ENCODE assay signal across 1 cellular context in the genomic region with DNA sequence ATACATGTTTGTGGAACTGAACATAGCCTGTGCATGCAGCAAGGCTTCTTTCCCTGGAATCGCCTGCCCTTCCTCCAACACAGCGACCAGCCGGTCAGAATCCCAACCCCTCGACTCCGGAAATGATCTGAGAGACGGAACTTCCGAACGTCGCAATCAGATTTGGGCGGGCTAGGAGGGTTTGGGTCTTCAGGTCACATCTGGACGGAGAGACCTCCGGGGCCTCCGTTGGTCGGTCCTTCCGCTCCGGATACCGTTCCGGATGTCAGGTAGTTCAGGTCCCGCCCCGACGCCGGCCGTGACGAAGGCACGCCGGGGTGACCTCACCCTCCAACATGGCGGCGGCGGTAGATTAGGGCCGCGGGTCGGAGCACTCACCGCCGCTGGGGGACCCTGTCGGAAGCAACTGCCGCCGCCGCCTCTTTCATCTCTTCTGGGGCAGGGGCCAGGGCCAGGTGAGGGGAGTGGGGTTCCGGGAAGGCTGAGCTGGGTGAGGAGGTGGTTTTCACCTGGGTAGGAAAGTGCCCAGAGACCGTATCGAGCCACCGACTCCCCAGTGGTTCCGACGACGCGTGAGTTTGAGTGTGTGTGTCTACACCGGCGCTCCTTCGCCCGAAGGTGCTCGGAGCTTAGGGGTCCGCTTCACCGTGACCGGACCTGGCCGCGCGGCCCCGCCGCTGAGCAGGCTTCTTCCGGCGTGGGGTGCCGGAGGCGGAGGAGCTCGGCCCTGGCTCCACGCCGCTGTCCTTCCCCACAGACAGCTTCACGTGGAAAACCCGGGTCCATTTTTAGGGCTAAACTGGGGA.
A peak's percentile ranks its signal among the peaks of the same experiment; 100 is the strongest.
TF ChIP-seq lines count a peak whose summit lies in the region.

A gene with protein sequence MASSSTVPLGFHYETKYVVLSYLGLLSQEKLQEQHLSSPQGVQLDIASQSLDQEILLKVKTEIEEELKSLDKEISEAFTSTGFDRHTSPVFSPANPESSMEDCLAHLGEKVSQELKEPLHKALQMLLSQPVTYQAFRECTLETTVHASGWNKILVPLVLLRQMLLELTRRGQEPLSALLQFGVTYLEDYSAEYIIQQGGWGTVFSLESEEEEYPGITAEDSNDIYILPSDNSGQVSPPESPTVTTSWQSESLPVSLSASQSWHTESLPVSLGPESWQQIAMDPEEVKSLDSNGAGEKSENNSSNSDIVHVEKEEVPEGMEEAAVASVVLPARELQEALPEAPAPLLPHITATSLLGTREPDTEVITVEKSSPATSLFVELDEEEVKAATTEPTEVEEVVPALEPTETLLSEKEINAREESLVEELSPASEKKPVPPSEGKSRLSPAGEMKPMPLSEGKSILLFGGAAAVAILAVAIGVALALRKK (plus strand): TSS at position 326 of the 806 bp plus-strand sequence. CDS start 16,955 bp downstream, outside the sequence.

TF ChIP-seq in GM12878, 131 proteins besides CTCF, POLR2A, EP300 and RAD21 (continued from another document and continues in another):
- TF ChIP-seq IRF4 (IDR thresholded peaks at IDR 0.05; ENCODE audit: low read depth, low read length) (0 out of 2 replicates have a peak, but pooled peaks have one; percentile 3), POLR2AphosphoS2 (IDR thresholded peaks at IDR 0.05; ENCODE audit: low read depth, low read length) (peak; percentile 98), ETV6 (conservative IDR thresholded peaks at IDR 0.05 in 1 of 2, IDR thresholded peaks at IDR 0.05 in 1 of 2; ENCODE audit: borderline replicate concordance in 1 of 2, low read depth in 1 of 2) (0 out of 4 replicates have a peak, but pooled peaks of 1 of the 2 experiments have one; percentile 28), NFYA (IDR thresholded peaks at IDR 0.05; ENCODE audit: borderline replicate concordance, low read depth, low read length) (no peak), BMI1 (IDR thresholded peaks at IDR 0.05; ENCODE audit: borderline replicate concordance) (no peak), NRF1 (conservative IDR thresholded peaks at IDR 0.05; ENCODE audit: low read depth, low read length) (no peak), CHD4 (IDR thresholded peaks at IDR 0.05) (no peak), JUND (IDR thresholded peaks at IDR 0.05; ENCODE audit: low read depth, low read length) (peak; percentile 66), WRNIP1 (IDR thresholded peaks at IDR 0.05; ENCODE audit: borderline replicate concordance, low read depth, low read length) (no peak), NFIC (IDR thresholded peaks at IDR 0.05; ENCODE audit: low read depth, low read length) (0 out of 2 replicates have a peak, but pooled peaks have one; percentile 26), ZNF274 (IDR thresholded peaks at IDR 0.05; ENCODE audit: insufficient read depth, insufficient read length) (no peak), ZBED1 (IDR thresholded peaks at IDR 0.05; ENCODE audit: borderline replicate concordance) (0 out of 2 replicates have a peak, but pooled peaks have one; percentile 43), SREBF1 (IDR thresholded peaks at IDR 0.05; ENCODE audit: low read length) (no peak), CEBPB (IDR thresholded peaks at IDR 0.05; ENCODE audit: borderline replicate concordance in 1 of 2, low read depth in 2 of 2, low read length in 2 of 2) (no peak), TBL1XR1 (IDR thresholded peaks at IDR 0.05; ENCODE audit: low read depth, low read length) (0 out of 2 replicates have a peak, but pooled peaks have one; percentile 41), RELA (IDR thresholded peaks at IDR 0.05; ENCODE audit: borderline replicate concordance, partially characterized antibody) (no peak), SUZ12 (IDR thresholded peaks at IDR 0.05; ENCODE audit: unreplicated experiment) (no peak), CBX3 (IDR thresholded peaks at IDR 0.05; ENCODE audit: borderline replicate concordance, low read depth) (no peak), SIN3A (IDR thresholded peaks at IDR 0.05; ENCODE audit: low read depth, low read length) (peak; percentile 34; the same call in 1 of the 2 replicates), TCF7 (IDR thresholded peaks at IDR 0.05; ENCODE audit: borderline replicate concordance) (no peak), TCF3 (IDR thresholded peaks at IDR 0.05; ENCODE audit: borderline replicate concordance, insufficient read depth, low read depth, low read length) (no peak; the same call in 1 of the 2 replicates), EED (IDR thresholded peaks at IDR 0.05; ENCODE audit: low read depth) (peak; percentile 55; the same call in 1 of the 2 replicates), DPF2 (IDR thresholded peaks at IDR 0.05) (no peak), MYB (IDR thresholded peaks at IDR 0.05; ENCODE audit: borderline replicate concordance, low read depth, low read length) (no peak; the same call in 1 of the 2 replicates), ZNF207 (IDR thresholded peaks at IDR 0.05; ENCODE audit: borderline replicate concordance) (no peak; the same call in 1 of the 2 replicates)
- TF ChIP-seq, protein P1, sequence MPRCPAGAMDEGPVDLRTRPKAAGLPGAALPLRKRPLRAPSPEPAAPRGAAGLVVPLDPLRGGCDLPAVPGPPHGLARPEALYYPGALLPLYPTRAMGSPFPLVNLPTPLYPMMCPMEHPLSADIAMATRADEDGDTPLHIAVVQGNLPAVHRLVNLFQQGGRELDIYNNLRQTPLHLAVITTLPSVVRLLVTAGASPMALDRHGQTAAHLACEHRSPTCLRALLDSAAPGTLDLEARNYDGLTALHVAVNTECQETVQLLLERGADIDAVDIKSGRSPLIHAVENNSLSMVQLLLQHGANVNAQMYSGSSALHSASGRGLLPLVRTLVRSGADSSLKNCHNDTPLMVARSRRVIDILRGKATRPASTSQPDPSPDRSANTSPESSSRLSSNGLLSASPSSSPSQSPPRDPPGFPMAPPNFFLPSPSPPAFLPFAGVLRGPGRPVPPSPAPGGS (IDR thresholded peaks at IDR 0.05; ENCODE audit: borderline replicate concordance, insufficient read depth, low read depth, low read length, poor library complexity, severe bottlenecking): no peak
- TF ChIP-seq, protein P2, sequence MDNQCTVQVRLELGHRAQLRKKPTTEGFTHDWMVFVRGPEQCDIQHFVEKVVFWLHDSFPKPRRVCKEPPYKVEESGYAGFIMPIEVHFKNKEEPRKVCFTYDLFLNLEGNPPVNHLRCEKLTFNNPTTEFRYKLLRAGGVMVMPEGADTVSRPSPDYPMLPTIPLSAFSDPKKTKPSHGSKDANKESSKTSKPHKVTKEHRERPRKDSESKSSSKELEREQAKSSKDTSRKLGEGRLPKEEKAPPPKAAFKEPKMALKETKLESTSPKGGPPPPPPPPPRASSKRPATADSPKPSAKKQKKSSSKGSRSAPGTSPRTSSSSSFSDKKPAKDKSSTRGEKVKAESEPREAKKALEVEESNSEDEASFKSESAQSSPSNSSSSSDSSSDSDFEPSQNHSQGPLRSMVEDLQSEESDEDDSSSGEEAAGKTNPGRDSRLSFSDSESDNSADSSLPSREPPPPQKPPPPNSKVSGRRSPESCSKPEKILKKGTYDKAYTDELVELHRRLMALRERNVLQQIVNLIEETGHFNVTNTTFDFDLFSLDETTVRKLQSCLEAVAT (IDR thresholded peaks at IDR 0.05): peak; percentile 77; the same call in 1 of the 2 replicates
- TF ChIP-seq, protein P3, sequence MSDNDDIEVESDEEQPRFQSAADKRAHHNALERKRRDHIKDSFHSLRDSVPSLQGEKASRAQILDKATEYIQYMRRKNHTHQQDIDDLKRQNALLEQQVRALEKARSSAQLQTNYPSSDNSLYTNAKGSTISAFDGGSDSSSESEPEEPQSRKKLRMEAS (IDR thresholded peaks at IDR 0.05; ENCODE audit: low read depth, low read length): peak; percentile 21; the same call in 1 of the 2 replicates
- TF ChIP-seq, protein P4, sequence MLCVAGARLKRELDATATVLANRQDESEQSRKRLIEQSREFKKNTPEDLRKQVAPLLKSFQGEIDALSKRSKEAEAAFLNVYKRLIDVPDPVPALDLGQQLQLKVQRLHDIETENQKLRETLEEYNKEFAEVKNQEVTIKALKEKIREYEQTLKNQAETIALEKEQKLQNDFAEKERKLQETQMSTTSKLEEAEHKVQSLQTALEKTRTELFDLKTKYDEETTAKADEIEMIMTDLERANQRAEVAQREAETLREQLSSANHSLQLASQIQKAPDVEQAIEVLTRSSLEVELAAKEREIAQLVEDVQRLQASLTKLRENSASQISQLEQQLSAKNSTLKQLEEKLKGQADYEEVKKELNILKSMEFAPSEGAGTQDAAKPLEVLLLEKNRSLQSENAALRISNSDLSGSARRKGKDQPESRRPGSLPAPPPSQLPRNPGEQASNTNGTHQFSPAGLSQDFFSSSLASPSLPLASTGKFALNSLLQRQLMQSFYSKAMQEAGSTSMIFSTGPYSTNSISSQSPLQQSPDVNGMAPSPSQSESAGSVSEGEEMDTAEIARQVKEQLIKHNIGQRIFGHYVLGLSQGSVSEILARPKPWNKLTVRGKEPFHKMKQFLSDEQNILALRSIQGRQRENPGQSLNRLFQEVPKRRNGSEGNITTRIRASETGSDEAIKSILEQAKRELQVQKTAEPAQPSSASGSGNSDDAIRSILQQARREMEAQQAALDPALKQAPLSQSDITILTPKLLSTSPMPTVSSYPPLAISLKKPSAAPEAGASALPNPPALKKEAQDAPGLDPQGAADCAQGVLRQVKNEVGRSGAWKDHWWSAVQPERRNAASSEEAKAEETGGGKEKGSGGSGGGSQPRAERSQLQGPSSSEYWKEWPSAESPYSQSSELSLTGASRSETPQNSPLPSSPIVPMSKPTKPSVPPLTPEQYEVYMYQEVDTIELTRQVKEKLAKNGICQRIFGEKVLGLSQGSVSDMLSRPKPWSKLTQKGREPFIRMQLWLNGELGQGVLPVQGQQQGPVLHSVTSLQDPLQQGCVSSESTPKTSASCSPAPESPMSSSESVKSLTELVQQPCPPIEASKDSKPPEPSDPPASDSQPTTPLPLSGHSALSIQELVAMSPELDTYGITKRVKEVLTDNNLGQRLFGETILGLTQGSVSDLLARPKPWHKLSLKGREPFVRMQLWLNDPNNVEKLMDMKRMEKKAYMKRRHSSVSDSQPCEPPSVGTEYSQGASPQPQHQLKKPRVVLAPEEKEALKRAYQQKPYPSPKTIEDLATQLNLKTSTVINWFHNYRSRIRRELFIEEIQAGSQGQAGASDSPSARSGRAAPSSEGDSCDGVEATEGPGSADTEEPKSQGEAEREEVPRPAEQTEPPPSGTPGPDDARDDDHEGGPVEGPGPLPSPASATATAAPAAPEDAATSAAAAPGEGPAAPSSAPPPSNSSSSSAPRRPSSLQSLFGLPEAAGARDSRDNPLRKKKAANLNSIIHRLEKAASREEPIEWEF (IDR thresholded peaks at IDR 0.05; ENCODE audit: insufficient replicate concordance, low read depth, low read length): no peak
- TF ChIP-seq, protein P5, sequence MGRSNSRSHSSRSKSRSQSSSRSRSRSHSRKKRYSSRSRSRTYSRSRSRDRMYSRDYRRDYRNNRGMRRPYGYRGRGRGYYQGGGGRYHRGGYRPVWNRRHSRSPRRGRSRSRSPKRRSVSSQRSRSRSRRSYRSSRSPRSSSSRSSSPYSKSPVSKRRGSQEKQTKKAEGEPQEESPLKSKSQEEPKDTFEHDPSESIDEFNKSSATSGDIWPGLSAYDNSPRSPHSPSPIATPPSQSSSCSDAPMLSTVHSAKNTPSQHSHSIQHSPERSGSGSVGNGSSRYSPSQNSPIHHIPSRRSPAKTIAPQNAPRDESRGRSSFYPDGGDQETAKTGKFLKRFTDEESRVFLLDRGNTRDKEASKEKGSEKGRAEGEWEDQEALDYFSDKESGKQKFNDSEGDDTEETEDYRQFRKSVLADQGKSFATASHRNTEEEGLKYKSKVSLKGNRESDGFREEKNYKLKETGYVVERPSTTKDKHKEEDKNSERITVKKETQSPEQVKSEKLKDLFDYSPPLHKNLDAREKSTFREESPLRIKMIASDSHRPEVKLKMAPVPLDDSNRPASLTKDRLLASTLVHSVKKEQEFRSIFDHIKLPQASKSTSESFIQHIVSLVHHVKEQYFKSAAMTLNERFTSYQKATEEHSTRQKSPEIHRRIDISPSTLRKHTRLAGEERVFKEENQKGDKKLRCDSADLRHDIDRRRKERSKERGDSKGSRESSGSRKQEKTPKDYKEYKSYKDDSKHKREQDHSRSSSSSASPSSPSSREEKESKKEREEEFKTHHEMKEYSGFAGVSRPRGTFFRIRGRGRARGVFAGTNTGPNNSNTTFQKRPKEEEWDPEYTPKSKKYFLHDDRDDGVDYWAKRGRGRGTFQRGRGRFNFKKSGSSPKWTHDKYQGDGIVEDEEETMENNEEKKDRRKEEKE (IDR thresholded peaks at IDR 0.05): no peak
- TF ChIP-seq, protein P6, sequence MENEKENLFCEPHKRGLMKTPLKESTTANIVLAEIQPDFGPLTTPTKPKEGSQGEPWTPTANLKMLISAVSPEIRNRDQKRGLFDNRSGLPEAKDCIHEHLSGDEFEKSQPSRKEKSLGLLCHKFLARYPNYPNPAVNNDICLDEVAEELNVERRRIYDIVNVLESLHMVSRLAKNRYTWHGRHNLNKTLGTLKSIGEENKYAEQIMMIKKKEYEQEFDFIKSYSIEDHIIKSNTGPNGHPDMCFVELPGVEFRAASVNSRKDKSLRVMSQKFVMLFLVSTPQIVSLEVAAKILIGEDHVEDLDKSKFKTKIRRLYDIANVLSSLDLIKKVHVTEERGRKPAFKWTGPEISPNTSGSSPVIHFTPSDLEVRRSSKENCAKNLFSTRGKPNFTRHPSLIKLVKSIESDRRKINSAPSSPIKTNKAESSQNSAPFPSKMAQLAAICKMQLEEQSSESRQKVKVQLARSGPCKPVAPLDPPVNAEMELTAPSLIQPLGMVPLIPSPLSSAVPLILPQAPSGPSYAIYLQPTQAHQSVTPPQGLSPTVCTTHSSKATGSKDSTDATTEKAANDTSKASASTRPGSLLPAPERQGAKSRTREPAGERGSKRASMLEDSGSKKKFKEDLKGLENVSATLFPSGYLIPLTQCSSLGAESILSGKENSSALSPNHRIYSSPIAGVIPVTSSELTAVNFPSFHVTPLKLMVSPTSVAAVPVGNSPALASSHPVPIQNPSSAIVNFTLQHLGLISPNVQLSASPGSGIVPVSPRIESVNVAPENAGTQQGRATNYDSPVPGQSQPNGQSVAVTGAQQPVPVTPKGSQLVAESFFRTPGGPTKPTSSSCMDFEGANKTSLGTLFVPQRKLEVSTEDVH (IDR thresholded peaks at IDR 0.05; ENCODE audit: low read depth, partially characterized antibody): no peak
- TF ChIP-seq, protein P7, sequence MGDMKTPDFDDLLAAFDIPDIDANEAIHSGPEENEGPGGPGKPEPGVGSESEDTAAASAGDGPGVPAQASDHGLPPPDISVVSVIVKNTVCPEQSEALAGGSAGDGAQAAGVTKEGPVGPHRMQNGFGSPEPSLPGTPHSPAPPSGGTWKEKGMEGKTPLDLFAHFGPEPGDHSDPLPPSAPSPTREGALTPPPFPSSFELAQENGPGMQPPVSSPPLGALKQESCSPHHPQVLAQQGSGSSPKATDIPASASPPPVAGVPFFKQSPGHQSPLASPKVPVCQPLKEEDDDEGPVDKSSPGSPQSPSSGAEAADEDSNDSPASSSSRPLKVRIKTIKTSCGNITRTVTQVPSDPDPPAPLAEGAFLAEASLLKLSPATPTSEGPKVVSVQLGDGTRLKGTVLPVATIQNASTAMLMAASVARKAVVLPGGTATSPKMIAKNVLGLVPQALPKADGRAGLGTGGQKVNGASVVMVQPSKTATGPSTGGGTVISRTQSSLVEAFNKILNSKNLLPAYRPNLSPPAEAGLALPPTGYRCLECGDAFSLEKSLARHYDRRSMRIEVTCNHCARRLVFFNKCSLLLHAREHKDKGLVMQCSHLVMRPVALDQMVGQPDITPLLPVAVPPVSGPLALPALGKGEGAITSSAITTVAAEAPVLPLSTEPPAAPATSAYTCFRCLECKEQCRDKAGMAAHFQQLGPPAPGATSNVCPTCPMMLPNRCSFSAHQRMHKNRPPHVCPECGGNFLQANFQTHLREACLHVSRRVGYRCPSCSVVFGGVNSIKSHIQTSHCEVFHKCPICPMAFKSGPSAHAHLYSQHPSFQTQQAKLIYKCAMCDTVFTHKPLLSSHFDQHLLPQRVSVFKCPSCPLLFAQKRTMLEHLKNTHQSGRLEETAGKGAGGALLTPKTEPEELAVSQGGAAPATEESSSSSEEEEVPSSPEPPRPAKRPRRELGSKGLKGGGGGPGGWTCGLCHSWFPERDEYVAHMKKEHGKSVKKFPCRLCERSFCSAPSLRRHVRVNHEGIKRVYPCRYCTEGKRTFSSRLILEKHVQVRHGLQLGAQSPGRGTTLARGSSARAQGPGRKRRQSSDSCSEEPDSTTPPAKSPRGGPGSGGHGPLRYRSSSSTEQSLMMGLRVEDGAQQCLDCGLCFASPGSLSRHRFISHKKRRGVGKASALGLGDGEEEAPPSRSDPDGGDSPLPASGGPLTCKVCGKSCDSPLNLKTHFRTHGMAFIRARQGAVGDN (IDR thresholded peaks at IDR 0.05): peak; percentile 75
